1 cellular context compared by ENCODE assay signal in the genomic region with DNA sequence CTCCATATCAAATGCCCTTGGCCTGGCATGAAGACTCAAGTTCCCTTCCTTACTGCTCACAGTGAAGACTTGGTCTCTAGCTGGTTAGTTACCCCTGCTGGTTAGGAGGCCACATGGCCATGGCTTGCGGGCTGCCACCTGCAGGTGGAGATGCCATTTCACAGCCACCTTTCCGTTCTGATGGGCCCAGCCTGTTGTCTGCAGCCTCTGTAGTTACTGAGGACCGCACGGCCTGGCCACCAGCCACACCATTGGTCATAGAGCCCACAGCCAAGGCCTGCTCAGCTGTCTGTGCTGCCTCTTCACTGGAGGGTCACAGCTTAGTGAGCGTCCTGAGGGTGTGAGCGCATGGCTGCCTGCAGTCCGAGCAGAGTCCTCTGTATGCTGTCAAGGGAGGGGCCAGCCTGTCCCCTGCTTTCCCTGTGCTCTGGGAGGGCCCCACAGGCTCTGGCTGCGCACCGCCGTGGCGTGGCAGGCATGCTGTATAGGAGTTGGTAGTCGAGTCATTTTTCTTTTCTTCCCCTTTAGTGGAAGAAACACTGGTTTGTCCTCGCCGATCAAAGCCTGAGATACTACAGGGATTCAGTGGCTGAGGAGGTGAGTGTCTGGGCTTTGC.
TF ChIP-seq lines count a peak whose summit lies in the region.

No MANE protein-coding gene starts in this region.

TF ChIP-seq in HCT116, 20 proteins besides CTCF, POLR2A, EP300 and RAD21 (continued from another document):
- TF ChIP-seq, protein P1, sequence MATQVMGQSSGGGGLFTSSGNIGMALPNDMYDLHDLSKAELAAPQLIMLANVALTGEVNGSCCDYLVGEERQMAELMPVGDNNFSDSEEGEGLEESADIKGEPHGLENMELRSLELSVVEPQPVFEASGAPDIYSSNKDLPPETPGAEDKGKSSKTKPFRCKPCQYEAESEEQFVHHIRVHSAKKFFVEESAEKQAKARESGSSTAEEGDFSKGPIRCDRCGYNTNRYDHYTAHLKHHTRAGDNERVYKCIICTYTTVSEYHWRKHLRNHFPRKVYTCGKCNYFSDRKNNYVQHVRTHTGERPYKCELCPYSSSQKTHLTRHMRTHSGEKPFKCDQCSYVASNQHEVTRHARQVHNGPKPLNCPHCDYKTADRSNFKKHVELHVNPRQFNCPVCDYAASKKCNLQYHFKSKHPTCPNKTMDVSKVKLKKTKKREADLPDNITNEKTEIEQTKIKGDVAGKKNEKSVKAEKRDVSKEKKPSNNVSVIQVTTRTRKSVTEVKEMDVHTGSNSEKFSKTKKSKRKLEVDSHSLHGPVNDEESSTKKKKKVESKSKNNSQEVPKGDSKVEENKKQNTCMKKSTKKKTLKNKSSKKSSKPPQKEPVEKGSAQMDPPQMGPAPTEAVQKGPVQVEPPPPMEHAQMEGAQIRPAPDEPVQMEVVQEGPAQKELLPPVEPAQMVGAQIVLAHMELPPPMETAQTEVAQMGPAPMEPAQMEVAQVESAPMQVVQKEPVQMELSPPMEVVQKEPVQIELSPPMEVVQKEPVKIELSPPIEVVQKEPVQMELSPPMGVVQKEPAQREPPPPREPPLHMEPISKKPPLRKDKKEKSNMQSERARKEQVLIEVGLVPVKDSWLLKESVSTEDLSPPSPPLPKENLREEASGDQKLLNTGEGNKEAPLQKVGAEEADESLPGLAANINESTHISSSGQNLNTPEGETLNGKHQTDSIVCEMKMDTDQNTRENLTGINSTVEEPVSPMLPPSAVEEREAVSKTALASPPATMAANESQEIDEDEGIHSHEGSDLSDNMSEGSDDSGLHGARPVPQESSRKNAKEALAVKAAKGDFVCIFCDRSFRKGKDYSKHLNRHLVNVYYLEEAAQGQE (IDR thresholded peaks at IDR 0.05; ENCODE audit: low read depth), result no peak
- TF ChIP-seq, protein P2, sequence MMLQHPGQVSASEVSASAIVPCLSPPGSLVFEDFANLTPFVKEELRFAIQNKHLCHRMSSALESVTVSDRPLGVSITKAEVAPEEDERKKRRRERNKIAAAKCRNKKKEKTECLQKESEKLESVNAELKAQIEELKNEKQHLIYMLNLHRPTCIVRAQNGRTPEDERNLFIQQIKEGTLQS (IDR thresholded peaks at IDR 0.05), result no peak
- TF ChIP-seq FOSL1 (IDR thresholded peaks at IDR 0.05; ENCODE audit: low read depth), result no peak
- TF ChIP-seq, protein P3, sequence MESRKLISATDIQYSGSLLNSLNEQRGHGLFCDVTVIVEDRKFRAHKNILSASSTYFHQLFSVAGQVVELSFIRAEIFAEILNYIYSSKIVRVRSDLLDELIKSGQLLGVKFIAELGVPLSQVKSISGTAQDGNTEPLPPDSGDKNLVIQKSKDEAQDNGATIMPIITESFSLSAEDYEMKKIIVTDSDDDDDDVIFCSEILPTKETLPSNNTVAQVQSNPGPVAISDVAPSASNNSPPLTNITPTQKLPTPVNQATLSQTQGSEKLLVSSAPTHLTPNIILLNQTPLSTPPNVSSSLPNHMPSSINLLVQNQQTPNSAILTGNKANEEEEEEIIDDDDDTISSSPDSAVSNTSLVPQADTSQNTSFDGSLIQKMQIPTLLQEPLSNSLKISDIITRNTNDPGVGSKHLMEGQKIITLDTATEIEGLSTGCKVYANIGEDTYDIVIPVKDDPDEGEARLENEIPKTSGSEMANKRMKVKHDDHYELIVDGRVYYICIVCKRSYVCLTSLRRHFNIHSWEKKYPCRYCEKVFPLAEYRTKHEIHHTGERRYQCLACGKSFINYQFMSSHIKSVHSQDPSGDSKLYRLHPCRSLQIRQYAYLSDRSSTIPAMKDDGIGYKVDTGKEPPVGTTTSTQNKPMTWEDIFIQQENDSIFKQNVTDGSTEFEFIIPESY (IDR thresholded peaks at IDR 0.05; ENCODE audit: extremely low read depth, insufficient replicate concordance, low read length), result no peak
- no peak for TF ChIP-seq CBX3 (IDR thresholded peaks at IDR 0.05; ENCODE audit: low read depth)
- no peak for TF ChIP-seq ZNF274 (IDR thresholded peaks at IDR 0.05; ENCODE audit: low read depth, low read length)
- TF ChIP-seq ZFX (IDR thresholded peaks at IDR 0.05), result no peak
